1 cellular context compared by ENCODE assay signal in genomic region chr20:829531-829930, GRCh38.
TF ChIP-seq lines count a peak whose summit lies in the region.

No MANE protein-coding gene starts in this region.

TF ChIP-seq in K562, 482 proteins besides CTCF, POLR2A, EP300 and RAD21 (continued from another document):
- TF ChIP-seq ZNF609 (CRISPR knock-in tag; IDR thresholded peaks at IDR 0.05; ENCODE audit: borderline replicate concordance) (no peak), ILF3 (IDR thresholded peaks at IDR 0.05; ENCODE audit: borderline replicate concordance) (no peak), CHD1 (IDR thresholded peaks at IDR 0.05; ENCODE audit: low read length) (no peak), ZBTB33 (CRISPR knock-in tag; IDR thresholded peaks at IDR 0.05) (no peak), ADNP (tag; IDR thresholded peaks at IDR 0.05) (peak; percentile 49; the same call in 1 of the 2 replicates), POLR2G (IDR thresholded peaks at IDR 0.05; ENCODE audit: low read depth, low read length) (no peak), RBBP5 (IDR thresholded peaks at IDR 0.05; ENCODE audit: borderline replicate concordance, insufficient read depth, low read length, poor library complexity, severe bottlenecking) (no peak), ZFX (CRISPR knock-in tag; IDR thresholded peaks at IDR 0.05) (peak; percentile 4; the same call in 1 of the 2 replicates), MCM5 (IDR thresholded peaks at IDR 0.05; ENCODE audit: low read depth) (no peak), NR2C2 (CRISPR knock-in tag; IDR thresholded peaks at IDR 0.05) (no peak), NR2C2 (tag; IDR thresholded peaks at IDR 0.05) (0 out of 2 replicates have a peak, but pooled peaks have one; percentile 6), ZNF175 (CRISPR knock-in tag; IDR thresholded peaks at IDR 0.05; ENCODE audit: low read depth) (0 out of 2 replicates have a peak, but pooled peaks have one; percentile 3), DLX4 (CRISPR knock-in tag; IDR thresholded peaks at IDR 0.05) (no peak), KAT7 (CRISPR knock-in tag; IDR thresholded peaks at IDR 0.05; ENCODE audit: borderline replicate concordance) (peak; percentile 3; the same call in 1 of the 2 replicates), IFI16 (CRISPR knock-in tag; IDR thresholded peaks at IDR 0.05) (no peak)
TF ChIP-seq in K562: peak in this region for 5.
